In the genomic region with DNA sequence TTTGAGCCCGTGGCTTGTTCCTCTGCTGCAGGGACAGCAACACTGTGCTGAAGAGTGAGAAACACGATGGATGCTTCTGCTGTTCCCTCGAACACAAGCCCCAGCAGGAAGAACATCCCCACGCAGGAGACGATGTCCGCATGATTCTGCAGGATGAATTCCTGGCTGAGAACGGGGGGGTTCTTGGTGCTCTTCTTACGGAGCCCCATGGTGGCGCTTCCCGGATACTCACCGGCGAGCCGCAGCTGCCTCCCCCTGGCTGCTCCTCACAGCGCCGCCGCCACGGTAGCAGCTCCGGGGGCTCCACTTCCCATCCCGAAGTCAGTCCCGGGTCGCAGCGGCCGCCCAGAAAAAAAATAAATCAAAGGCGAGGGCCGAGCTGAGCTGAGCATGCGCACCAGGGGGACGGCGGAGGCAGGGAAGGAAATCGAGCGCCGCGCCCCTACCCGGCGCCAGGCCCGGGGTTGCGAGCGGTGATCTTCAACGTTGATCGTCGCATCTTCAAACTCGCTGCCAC, we compare ENCODE assay signal across 8 cellular contexts. TPM values are rescaled to one million over a fixed set of nuclear protein-coding genes. Genes with fewer than 3 reads are reported as not detected.
DNase-seq lines count a peak whose midpoint lies in the region; ATAC-seq, FAIRE-seq and TF ChIP-seq lines count a peak whose summit lies in the region.

A gene (minus strand): TSS at position 392 of the 517 bp plus-strand sequence. CDS start 183 bp downstream, at position 209.

- TF ChIP-seq CTCF in PC-9 (conservative IDR thresholded peaks at IDR 0.05) = no peak
- no peak for TF ChIP-seq CTCF in choroid plexus epithelial cell (conservative IDR thresholded peaks at IDR 0.05; ENCODE audit: low read depth, low read length)
- TF ChIP-seq CTCF in kidney (IDR thresholded peaks at IDR 0.05; ENCODE audit: borderline replicate concordance, extremely low read depth, insufficient read depth) = no peak
- TF ChIP-seq CTCF in smooth muscle cell (IDR thresholded peaks at IDR 0.05; ENCODE audit: borderline replicate concordance, insufficient read depth, poor library complexity, severe bottlenecking) = no peak

- no peaks in the 10 kb centered on the region for H3K9me2 ChIP-seq in PC-9 (ENCODE audit: insufficient read depth)

- H3K36me3 ChIP-seq in PC-9 (ENCODE audit: low read depth) (no peaks in the 10 kb centered on the region), kidney (ENCODE audit: control insufficient read depth in 1 of 2, insufficient read depth in 2 of 2, low read length in 2 of 2) (no peaks in the 10 kb centered on the region), smooth muscle cell (ENCODE audit: low read depth) (no peaks in the 10 kb centered on the region)
- H3K36me3 ChIP-seq in CD8-positive, alpha-beta memory T cell (ENCODE audit: insufficient read depth, low read length) = no peaks in the 10 kb centered on the region

- H3K9me3 Mint-ChIP-seq in CD8-positive, alpha-beta memory T cell = peaks cover 0 to 19% (median 4%) of the 10 kb centered on the region in 5 donors

- peaks cover 0 to 4% (median 0%) of the 10 kb centered on the region in 3 donors for H3K4me1 Mint-ChIP-seq in CD8-positive, alpha-beta memory T cell

- POLR2A ChIA-PET in PC-9 (lab: Charles Lee; ENCODE audit: unreplicated experiment) = interaction anchor here (0.6 kb wide), 1 partner anchor 695 kb away, joined by 3 read pairs; no protein-coding TSS in a partner anchor
- POLR2A ChIA-PET in CD8-positive, alpha-beta memory T cell (lab: Charles Lee) = no interaction called here

- H3K4me2 ChIP-seq in PC-9 (peak within 1 kb of the TSS; percentile 69), smooth muscle cell (peak within 1 kb of the TSS; percentile 83)

- H3K27ac Mint-ChIP-seq in CD8-positive, alpha-beta memory T cell = no peak within 1 kb of the TSS

- H2AFZ ChIP-seq in PC-9 (peak within 1 kb of the TSS; percentile 79), smooth muscle cell (ENCODE audit: low read depth) (peak within 1 kb of the TSS; percentile 98)

- H3F3A ChIP-seq in PC-9 (ENCODE audit: insufficient read depth, low read depth) (no peaks in the 10 kb centered on the region), smooth muscle cell (ENCODE audit: low read depth) (no peaks in the 10 kb centered on the region)

- intact Hi-C loops in PC-9 (cut with micrococcal nuclease; ENCODE audit: unreplicated experiment) = no loop called here
- intact Hi-C loops in kidney (cut with DNase I) = no loop called here

- H4K20me1 ChIP-seq in PC-9 (ENCODE audit: insufficient read depth) (no peaks in the 10 kb centered on the region), smooth muscle cell (ENCODE audit: low read depth) (no peaks in the 10 kb centered on the region)

- no peaks in the 10 kb centered on the region for H3K79me2 ChIP-seq in PC-9 (ENCODE audit: low read depth)
- no peaks in the 10 kb centered on the region for H3K79me2 ChIP-seq in smooth muscle cell (ENCODE audit: low read depth)

- ATAC-seq in HG02759 (IDR thresholded peaks at IDR 0.05; ENCODE audit: unreplicated experiment) = peak; percentile 89
- ATAC-seq in GM18519 (IDR thresholded peaks at IDR 0.05; ENCODE audit: low FRiP score, unreplicated experiment) = no peak

- 6% methylated on average over 41 of the region's 41 CpGs for WGBS in smooth muscle cell (ENCODE audit: low lambda C conversion rate)

- H3K27me3 ChIP-seq in PC-9 (ENCODE audit: insufficient read depth, low read depth) = no peaks in the 10 kb centered on the region
- H3K27me3 ChIP-seq in smooth muscle cell (ENCODE audit: low read depth) = no peaks in the 10 kb centered on the region
- H3K27me3 ChIP-seq in CD8-positive, alpha-beta memory T cell (ENCODE audit: insufficient read depth, low read length, poor library complexity, severe bottlenecking) = no peaks in the 10 kb centered on the region

- H3K9me3 ChIP-seq in PC-9 (ENCODE audit: insufficient read depth, low read depth) (no peaks in the 10 kb centered on the region), kidney (ENCODE audit: control insufficient read depth in 1 of 2, low read length in 2 of 2) (no peaks in the 10 kb centered on the region), smooth muscle cell (replicated peaks; ENCODE audit: low read depth) (no peaks in the 10 kb centered on the region)
- H3K9me3 ChIP-seq in CD8-positive, alpha-beta memory T cell (ENCODE audit: low read length) = no peaks in the 10 kb centered on the region

- no peak within 1 kb of the TSS for H3K27ac ChIP-seq in PC-9
- peak within 1 kb of the TSS; percentile 46 to 49 for H3K27ac ChIP-seq in kidney (ENCODE audit: low read depth in 2 of 2, low read length in 2 of 2)
- H3K27ac ChIP-seq in smooth muscle cell (ENCODE audit: low read depth) = peak within 1 kb of the TSS; percentile 53
- no peak within 1 kb of the TSS for H3K27ac ChIP-seq in CD8-positive, alpha-beta memory T cell (ENCODE audit: low read depth, low read length)

- H3K9ac ChIP-seq in kidney (ENCODE audit: low read length in 2 of 2) = peak within 1 kb of the TSS; percentile 50 to 75
- H3K9ac ChIP-seq in smooth muscle cell (ENCODE audit: low read depth) = peak within 1 kb of the TSS; percentile 60

- peak within 1 kb of the TSS; percentile 49; the same call in 1 of the 2 replicates for H3K4me3 ChIP-seq in PC-9
- peak within 1 kb of the TSS; percentile 67 for H3K4me3 ChIP-seq in choroid plexus epithelial cell (ENCODE audit: low read depth, low read length)
- H3K4me3 ChIP-seq in kidney (ENCODE audit: low read length in 2 of 2) = peak within 1 kb of the TSS; percentile 89 to 94
- peak within 1 kb of the TSS; percentile 79 for H3K4me3 ChIP-seq in smooth muscle cell
- H3K4me3 ChIP-seq in CD8-positive, alpha-beta memory T cell (ENCODE audit: low read length) = no peak within 1 kb of the TSS

- H3K4me1 ChIP-seq in PC-9 (replicated peaks; ENCODE audit: insufficient read depth) (peaks cover 3% of the 10 kb centered on the region; the same call in 1 of the 2 replicates), kidney (ENCODE audit: control insufficient read depth in 1 of 2, insufficient read depth in 1 of 2, low read depth in 1 of 2, low read length in 2 of 2) (no peaks in the 10 kb centered on the region), smooth muscle cell (ENCODE audit: low read depth) (peaks cover 3% of the 10 kb centered on the region)
- no peaks in the 10 kb centered on the region for H3K4me1 ChIP-seq in CD8-positive, alpha-beta memory T cell (ENCODE audit: insufficient read depth, low read length)

- H3K27me3 Mint-ChIP-seq in CD8-positive, alpha-beta memory T cell = peaks cover 2 to 4% of the 10 kb centered on the region in 2 donors

- H3K36me3 Mint-ChIP-seq in CD8-positive, alpha-beta memory T cell = no peaks in the 10 kb centered on the region

- DNase-seq in DMS 273 treated with DMSO at 0.1 percent for 48 hours (lab: John Stamatoyannopoulos, UW) (peak; percentile 7), PC-9 (peak in 1 of 2 experiments; percentile 49), choroid plexus epithelial cell (ENCODE audit: low read depth) (peak; percentile 66), kidney (peak; percentile 87), smooth muscle cell (lab: John Stamatoyannopoulos, UW; ENCODE audit: unreplicated experiment) (peak; percentile 44)
- DNase-seq in CD8-positive, alpha-beta memory T cell = no peak

- CTCF ChIA-PET in PC-9 (lab: Charles Lee) = no interaction called here
- CTCF ChIA-PET in CD8-positive, alpha-beta memory T cell (lab: Charles Lee) = no interaction called here

- FAIRE-seq in kidney (lab: Jason Lieb, UNC) = no peak

- no peak within 1 kb of the TSS for H3K4me3 Mint-ChIP-seq in CD8-positive, alpha-beta memory T cell

- BruUV-seq in PC-9 (replicated peaks; lab: Mats Ljungman, UMichigan) = no TSS peak

RNA-seq across cellular contexts. Expression of the gene that starts here (rescaled TPM):
- total RNA-seq in PC-9 (2021) = 1.1 and 1.6 TPM in 2 replicates
- 4.2 TPM for total RNA-seq in kidney
- 7.2 TPM for polyA plus RNA-seq in kidney (ENCODE audit: insufficient read depth, low read depth, low replicate concordance)
- 5.4 and 6.7 TPM in 2 replicates for total RNA-seq in smooth muscle cell
- polyA plus RNA-seq in smooth muscle cell = 2.6 and 3.7 TPM in 2 replicates
- total RNA-seq in CD8-positive, alpha-beta memory T cell = not detected
- not detected for polyA plus RNA-seq in CD8-positive, alpha-beta memory T cell

Comparison
In these comparisons a context has a peak if more than half of its experiments do, and no peak if none do; other contexts are left out.
1. DNase-seq: peak in DMS 273 treated with DMSO at 0.1 percent for 48 hours (single experiment), choroid plexus epithelial cell (single experiment), kidney (single experiment) and smooth muscle cell (single experiment); none in CD8-positive, alpha-beta memory T cell (0 of 5).
2. H3K27ac ChIP-seq: peak in kidney (2 of 2) and smooth muscle cell (single experiment); none in PC-9 (single experiment) and CD8-positive, alpha-beta memory T cell (single experiment).